In the genomic region with DNA sequence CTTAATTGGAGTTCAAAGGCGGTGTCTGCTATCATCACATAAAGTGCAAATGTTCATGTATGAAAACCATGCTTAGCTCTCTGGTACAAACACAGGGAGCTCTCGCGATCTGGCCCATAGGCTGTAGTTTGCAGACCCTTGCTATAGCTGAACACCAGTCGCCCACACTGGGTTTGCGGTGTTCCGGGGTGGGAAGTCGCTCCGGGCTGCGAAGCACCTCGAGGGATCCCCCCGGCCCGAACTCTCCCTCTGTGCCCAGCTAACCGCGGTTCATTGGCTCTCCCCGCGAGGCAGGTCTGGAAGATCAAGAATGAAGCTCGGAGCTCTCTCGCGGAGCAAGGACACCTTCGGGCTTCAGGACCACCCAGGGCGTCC, we compare ENCODE assay signal across 1 cellular context.
TF ChIP-seq lines count a peak whose summit lies in the region.

No MANE protein-coding gene starts in this region.

TF ChIP-seq in WTC11, 78 proteins besides CTCF, POLR2A, EP300 and RAD21 (continued from another document):
- no peak for TF ChIP-seq ZNF671 (CRISPR knock-in tag; IDR thresholded peaks at IDR 0.05)
- no peak for TF ChIP-seq GABPB1 (CRISPR knock-in tag; IDR thresholded peaks at IDR 0.05)
- no peak for TF ChIP-seq HMGXB4 (CRISPR knock-in tag; IDR thresholded peaks at IDR 0.05)
- TF ChIP-seq, protein P1, sequence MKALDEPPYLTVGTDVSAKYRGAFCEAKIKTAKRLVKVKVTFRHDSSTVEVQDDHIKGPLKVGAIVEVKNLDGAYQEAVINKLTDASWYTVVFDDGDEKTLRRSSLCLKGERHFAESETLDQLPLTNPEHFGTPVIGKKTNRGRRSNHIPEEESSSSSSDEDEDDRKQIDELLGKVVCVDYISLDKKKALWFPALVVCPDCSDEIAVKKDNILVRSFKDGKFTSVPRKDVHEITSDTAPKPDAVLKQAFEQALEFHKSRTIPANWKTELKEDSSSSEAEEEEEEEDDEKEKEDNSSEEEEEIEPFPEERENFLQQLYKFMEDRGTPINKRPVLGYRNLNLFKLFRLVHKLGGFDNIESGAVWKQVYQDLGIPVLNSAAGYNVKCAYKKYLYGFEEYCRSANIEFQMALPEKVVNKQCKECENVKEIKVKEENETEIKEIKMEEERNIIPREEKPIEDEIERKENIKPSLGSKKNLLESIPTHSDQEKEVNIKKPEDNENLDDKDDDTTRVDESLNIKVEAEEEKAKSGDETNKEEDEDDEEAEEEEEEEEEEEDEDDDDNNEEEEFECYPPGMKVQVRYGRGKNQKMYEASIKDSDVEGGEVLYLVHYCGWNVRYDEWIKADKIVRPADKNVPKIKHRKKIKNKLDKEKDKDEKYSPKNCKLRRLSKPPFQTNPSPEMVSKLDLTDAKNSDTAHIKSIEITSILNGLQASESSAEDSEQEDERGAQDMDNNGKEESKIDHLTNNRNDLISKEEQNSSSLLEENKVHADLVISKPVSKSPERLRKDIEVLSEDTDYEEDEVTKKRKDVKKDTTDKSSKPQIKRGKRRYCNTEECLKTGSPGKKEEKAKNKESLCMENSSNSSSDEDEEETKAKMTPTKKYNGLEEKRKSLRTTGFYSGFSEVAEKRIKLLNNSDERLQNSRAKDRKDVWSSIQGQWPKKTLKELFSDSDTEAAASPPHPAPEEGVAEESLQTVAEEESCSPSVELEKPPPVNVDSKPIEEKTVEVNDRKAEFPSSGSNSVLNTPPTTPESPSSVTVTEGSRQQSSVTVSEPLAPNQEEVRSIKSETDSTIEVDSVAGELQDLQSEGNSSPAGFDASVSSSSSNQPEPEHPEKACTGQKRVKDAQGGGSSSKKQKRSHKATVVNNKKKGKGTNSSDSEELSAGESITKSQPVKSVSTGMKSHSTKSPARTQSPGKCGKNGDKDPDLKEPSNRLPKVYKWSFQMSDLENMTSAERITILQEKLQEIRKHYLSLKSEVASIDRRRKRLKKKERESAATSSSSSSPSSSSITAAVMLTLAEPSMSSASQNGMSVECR (CRISPR knock-in tag; IDR thresholded peaks at IDR 0.05; ENCODE audit: borderline replicate concordance): no peak
- TF ChIP-seq GTF2I (CRISPR knock-in tag; conservative IDR thresholded peaks at IDR 0.05): no peak
- TF ChIP-seq NFYB (CRISPR knock-in tag; conservative IDR thresholded peaks at IDR 0.05; ENCODE audit: low read depth): no peak
- no peak for TF ChIP-seq RORB (CRISPR knock-in tag; IDR thresholded peaks at IDR 0.05)
- no peak for TF ChIP-seq ZNF219 (CRISPR knock-in tag; IDR thresholded peaks at IDR 0.05; ENCODE audit: borderline replicate concordance)
